8 cellular contexts compared by ENCODE assay signal in genomic region chr14:71855399-71856036, GRCh38.
DNase-seq lines count a peak whose midpoint lies in the region; ATAC-seq and TF ChIP-seq lines count a peak whose summit lies in the region.

No MANE protein-coding gene starts in this region.

- ATAC-seq in HG02973 (IDR thresholded peaks at IDR 0.05; ENCODE audit: unreplicated experiment) (no peak), GM18498 (IDR thresholded peaks at IDR 0.05; ENCODE audit: unreplicated experiment) (no peak)

- H3K4me1 ChIP-seq in right atrium auricular region (no peaks in the 10 kb centered on the region), smooth muscle cell (ENCODE audit: low read depth) (no peaks in the 10 kb centered on the region)

- no peaks in the 10 kb centered on the region for H3K79me2 ChIP-seq in smooth muscle cell (ENCODE audit: low read depth)

- no peaks in the 10 kb centered on the region for H3K36me3 ChIP-seq in right atrium auricular region
- H3K36me3 ChIP-seq in smooth muscle cell (ENCODE audit: low read depth) = no peaks in the 10 kb centered on the region

- H3F3A ChIP-seq in smooth muscle cell (ENCODE audit: low read depth) = no peaks in the 10 kb centered on the region

- TF ChIP-seq CTCF in right atrium auricular region (IDR thresholded peaks at IDR 0.05) = peak; percentile 16 to 68
- peak; percentile 69 for TF ChIP-seq CTCF in smooth muscle cell (IDR thresholded peaks at IDR 0.05; ENCODE audit: borderline replicate concordance, insufficient read depth, poor library complexity, severe bottlenecking)

- WGBS in smooth muscle cell (ENCODE audit: low lambda C conversion rate) = 100% methylated on average over 1 of the region's 1 CpG

- H3K9ac ChIP-seq in smooth muscle cell (ENCODE audit: low read depth) = no peak overlapping the region

- DNase-seq in Daoy (ENCODE audit: low read depth) (peak; percentile 73), SK-MEL-5 (ENCODE audit: low read depth, low spot score) (peak; percentile 85), amniotic epithelial cell (ENCODE audit: low read depth) (peak; percentile 73), right atrium auricular region (ENCODE audit: low spot score) (peak; percentile 68), smooth muscle cell (lab: John Stamatoyannopoulos, UW; ENCODE audit: unreplicated experiment) (peak; percentile 10)

- H3K4me3 ChIP-seq in right atrium auricular region (no peak overlapping the region), smooth muscle cell (no peak overlapping the region)

- H3K9me3 ChIP-seq in right atrium auricular region = no peaks in the 10 kb centered on the region
- H3K9me3 ChIP-seq in smooth muscle cell (replicated peaks; ENCODE audit: low read depth) = no peaks in the 10 kb centered on the region

- peak; percentile 79 for TF ChIP-seq RAD21 in Ishikawa (IDR thresholded peaks at IDR 0.05; ENCODE audit: low read depth)

- H3K27ac ChIP-seq in right atrium auricular region (no peak overlapping the region), smooth muscle cell (ENCODE audit: low read depth) (no peak overlapping the region)

- H4K20me1 ChIP-seq in smooth muscle cell (ENCODE audit: low read depth) = no peaks in the 10 kb centered on the region

- H3K27me3 ChIP-seq in right atrium auricular region = no peaks in the 10 kb centered on the region
- H3K27me3 ChIP-seq in smooth muscle cell (ENCODE audit: low read depth) = no peaks in the 10 kb centered on the region

- no peak overlapping the region for H2AFZ ChIP-seq in smooth muscle cell (ENCODE audit: low read depth)

- in situ Hi-C loops in SK-MEL-5 (cut with HindIII; ENCODE audit: low pct_unique_long_range_greater_than_20kb, low sequenced_read_pairs) = no loop called here

- H3K4me2 ChIP-seq in smooth muscle cell = no peak overlapping the region

- no peak for TF ChIP-seq EP300 in Ishikawa (IDR thresholded peaks at IDR 0.05; ENCODE audit: borderline replicate concordance)

TF ChIP-seq in Ishikawa, 13 proteins besides CTCF, POLR2A, EP300 and RAD21:
- TF ChIP-seq NFIC (IDR thresholded peaks at IDR 0.05) (0 out of 2 replicates have a peak, but pooled peaks have one; percentile 21), CEBPB (IDR thresholded peaks at IDR 0.05) (no peak)

Comparison
In these comparisons a context has a peak if more than half of its experiments do, and no peak if none do; other contexts are left out.
1. DNase-seq: peak in every context shown above with its lines; median percentile 85 in SK-MEL-5; 73 in Daoy; 73 in amniotic epithelial cell; 68 in right atrium auricular region; 10 in smooth muscle cell.